In the genomic region with DNA sequence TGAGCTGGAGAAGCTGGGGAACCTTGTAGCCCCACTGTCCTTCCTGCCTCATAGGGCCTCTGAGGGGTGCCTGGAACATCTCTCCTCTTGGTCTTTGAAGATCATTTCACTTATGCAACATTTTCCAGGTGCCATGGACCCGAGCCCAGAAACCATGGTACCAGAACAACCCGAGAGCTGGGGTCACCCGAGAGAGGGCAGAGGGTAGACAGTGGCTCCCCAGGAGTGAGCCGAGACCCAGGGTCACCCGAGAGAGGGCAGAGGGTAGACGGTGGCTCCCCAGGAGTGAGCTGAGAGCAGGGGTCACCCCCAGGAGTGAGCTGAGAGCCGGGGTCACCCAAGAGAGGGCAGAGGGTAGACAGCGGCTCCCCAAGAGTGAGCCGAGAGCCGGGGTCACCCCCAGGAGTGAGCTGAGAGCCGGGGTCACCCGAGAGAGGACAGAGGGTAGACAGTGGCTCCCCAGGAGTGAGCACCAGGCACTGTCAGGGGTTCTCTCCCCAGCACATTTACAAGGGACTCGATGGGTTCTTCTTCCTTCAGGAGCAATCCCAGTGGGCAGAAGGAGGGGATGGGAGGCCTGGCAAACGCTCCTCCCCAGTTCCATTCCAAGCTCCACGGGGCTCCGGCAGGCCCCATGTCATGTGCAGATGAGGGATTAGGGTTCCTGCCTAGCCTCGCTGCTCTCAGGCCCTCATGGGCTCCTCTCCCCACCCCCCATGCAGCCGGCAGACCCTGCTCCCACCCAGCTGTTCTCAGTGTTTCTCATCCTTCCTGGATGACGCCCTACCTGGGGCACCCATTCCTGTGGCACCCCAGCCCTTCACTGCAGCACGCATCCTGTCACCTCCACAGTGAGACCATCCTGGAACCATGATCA, we compare ENCODE assay signal across 26 cellular contexts.
DNase-seq lines count a peak whose midpoint lies in the region; ATAC-seq, FAIRE-seq and TF ChIP-seq lines count a peak whose summit lies in the region.
"Had no signal": no experiment of that assay in that cellular context is flagged by ENCODE, and none has a peak within 500 bp of the region (broad histone marks: within the 10 kb centered on the region; RNA-seq: fewer than 3 reads in every experiment).

No MANE protein-coding gene starts in this region.

- no peak overlapping the region for H2AFZ ChIP-seq in astrocyte (ENCODE audit: low read depth, low read length)
- H2AFZ ChIP-seq: hepatocyte had no signal

- TF ChIP-seq CTCF in astrocyte (IDR thresholded peaks at IDR 0.05; ENCODE audit: insufficient read depth, low read depth, low read length) (no peak), upper lobe of right lung (IDR thresholded peaks at IDR 0.05) (no peak)
- TF ChIP-seq CTCF in activated CD8-positive, alpha-beta T cell treated with anti-CD3 and anti-CD28 coated beads for 36 hours (IDR thresholded peaks at IDR 0.05) = no peak

- H3K36me3 Mint-ChIP-seq in astrocyte (ENCODE audit: low read depth, unreplicated experiment) = peaks cover 2% of the 10 kb centered on the region
- no peaks in the 10 kb centered on the region for H3K36me3 Mint-ChIP-seq in activated CD8-positive, alpha-beta T cell treated with anti-CD3 and anti-CD28 coated beads for 36 hours (ENCODE audit: low read depth)
- H3K36me3 Mint-ChIP-seq: activated naive CD4-positive, alpha-beta T cell treated with anti-CD3 and anti-CD28 coated beads, Interleukin-2, amount 50 U/mL, for 72 hours had no signal

- H3K9me3 Mint-ChIP-seq in astrocyte (ENCODE audit: unreplicated experiment) = peaks cover 3% of the 10 kb centered on the region
- H3K9me3 Mint-ChIP-seq in activated CD8-positive, alpha-beta T cell treated with anti-CD3 and anti-CD28 coated beads for 36 hours = no peaks in the 10 kb centered on the region
- H3K9me3 Mint-ChIP-seq: nephron progenitor cell had no signal

- no peak for ATAC-seq in Right ventricle myocardium inferior
- ATAC-seq in upper lobe of right lung = peak; percentile 23
- ATAC-seq in HG02588 (IDR thresholded peaks at IDR 0.05; ENCODE audit: unreplicated experiment) = no peak
- ATAC-seq in activated CD8-positive, alpha-beta T cell treated with anti-CD3 and anti-CD28 coated beads for 36 hours = no peak
- ATAC-seq: gastroesophageal sphincter, K562, left lung, pancreas had no signal

- FAIRE-seq in astrocyte (lab: Jason Lieb, UNC) = no peak
- FAIRE-seq: GM18507, K562, pancreas had no signal

- peak; percentile 51 for DNase-seq in cardiac septum (ENCODE audit: low spot score)
- DNase-seq in Right ventricle myocardium inferior (ENCODE audit: missing footprints) = no peak
- DNase-seq in astrocyte (ENCODE audit: low read depth) = no peak
- peak; percentile 5 for DNase-seq in mucosa of gallbladder (ENCODE audit: low spot score)
- DNase-seq in upper lobe of right lung = peak; percentile 41
- no peak for DNase-seq in activated CD8-positive, alpha-beta T cell treated with anti-CD3 and anti-CD28 coated beads for 36 hours
- no peak for DNase-seq in KG1 (lab: John Stamatoyannopoulos, UW)
- DNase-seq: activated CD4-positive, alpha-beta T cell treated with anti-CD3 and anti-CD28 coated beads for 4 hours; HCEC 1CT; MG63; NCI-H2029 treated with DMSO at 0.1 percent for 48 hours; NCI-H526; nephron progenitor cell; stimulated activated CD4-positive, alpha-beta T cell treated with anti-CD3 and anti-CD28 coated beads, Interleukin-2, amount 100 ng/mL, for 48 hours; trophoblast cell had no signal

- no peak overlapping the region for H3K4me2 ChIP-seq in astrocyte (ENCODE audit: low read length)
- H3K4me2 ChIP-seq: hepatocyte had no signal

- H3K27me3 Mint-ChIP-seq in astrocyte (ENCODE audit: low read depth, unreplicated experiment) = peaks cover 76% of the 10 kb centered on the region
- no peaks in the 10 kb centered on the region for H3K27me3 Mint-ChIP-seq in activated CD8-positive, alpha-beta T cell treated with anti-CD3 and anti-CD28 coated beads for 36 hours

- H3K4me3 Mint-ChIP-seq in astrocyte (ENCODE audit: unreplicated experiment) = no peak overlapping the region
- H3K4me3 Mint-ChIP-seq in activated CD8-positive, alpha-beta T cell treated with anti-CD3 and anti-CD28 coated beads for 36 hours = no peak overlapping the region
- H3K4me3 Mint-ChIP-seq: nephron progenitor cell had no signal

- H3K36me3 ChIP-seq in astrocyte (ENCODE audit: insufficient read depth, low read length) (no peaks in the 10 kb centered on the region), upper lobe of right lung (no peaks in the 10 kb centered on the region)
- H3K36me3 ChIP-seq: BLaER1, cardiac muscle cell, gastroesophageal sphincter, left lung, MG63, pancreas, right atrium auricular region had no signal

- peaks cover 6% of the 10 kb centered on the region for H3K4me1 Mint-ChIP-seq in astrocyte (ENCODE audit: low read depth, unreplicated experiment)
- H3K4me1 Mint-ChIP-seq in activated CD8-positive, alpha-beta T cell treated with anti-CD3 and anti-CD28 coated beads for 36 hours (ENCODE audit: low read depth) = peaks cover 25% of the 10 kb centered on the region

- no peak overlapping the region for H3K9ac ChIP-seq in astrocyte (ENCODE audit: low read length)
- H3K9ac ChIP-seq: BLaER1 had no signal

- POLR2A ChIA-PET in activated CD8-positive, alpha-beta T cell treated with anti-CD3 and anti-CD28 coated beads for 36 hours (lab: Charles Lee) = no interaction called here

- H3K27me3 ChIP-seq in astrocyte (ENCODE audit: insufficient read depth, low read length) (peaks cover 70% of the 10 kb centered on the region), upper lobe of right lung (peaks cover 24% of the 10 kb centered on the region)
- H3K27me3 ChIP-seq: cardiac muscle cell, hepatocyte, MG63, pancreas, right atrium auricular region had no signal

- H3K79me2 ChIP-seq in astrocyte (ENCODE audit: insufficient read depth, low read length) = no peaks in the 10 kb centered on the region
- H3K79me2 ChIP-seq: hepatocyte had no signal

- intact Hi-C loops in cardiac septum (cut with DNase I) = no loop called here
- intact Hi-C loops in Right ventricle myocardium inferior (cut with DNase I) = no loop called here
- intact Hi-C loops in upper lobe of right lung (cut with DNase I) = no loop called here
- intact Hi-C loops in activated CD8-positive, alpha-beta T cell treated with anti-CD3 and anti-CD28 coated beads for 36 hours (cut with micrococcal nuclease) = no loop called here

- H3K9me3 ChIP-seq in astrocyte (ENCODE audit: insufficient read depth, low read depth, low read length) (no peaks in the 10 kb centered on the region), upper lobe of right lung (no peaks in the 10 kb centered on the region)
- H3K9me3 ChIP-seq: gastroesophageal sphincter, left lung, MG63, pancreas, right atrium auricular region had no signal

- H3K4me3 ChIP-seq in astrocyte (ENCODE audit: insufficient read depth, low read depth, low read length) (no peak overlapping the region), upper lobe of right lung (no peak overlapping the region)
- H3K4me3 ChIP-seq: BLaER1, cardiac muscle cell, gastroesophageal sphincter, hepatocyte, K562, left lung, MG63, pancreas, right atrium auricular region had no signal

- H3K27ac ChIP-seq in astrocyte (ENCODE audit: low read depth, low read length) = no peak overlapping the region
- no peak overlapping the region for H3K27ac ChIP-seq in upper lobe of right lung
- H3K27ac ChIP-seq: BLaER1, cardiac muscle cell, gastroesophageal sphincter, hepatocyte, left lung, pancreas, right atrium auricular region had no signal

- CTCF ChIA-PET in activated CD8-positive, alpha-beta T cell treated with anti-CD3 and anti-CD28 coated beads for 36 hours (lab: Charles Lee) = no interaction called here

- peaks cover 6% of the 10 kb centered on the region for H4K20me1 ChIP-seq in astrocyte (ENCODE audit: insufficient read depth, low read length)
- H4K20me1 ChIP-seq: BLaER1 had no signal

- H3K27ac Mint-ChIP-seq in astrocyte (ENCODE audit: unreplicated experiment) = peak overlapping the region; percentile 34
- H3K27ac Mint-ChIP-seq in activated CD8-positive, alpha-beta T cell treated with anti-CD3 and anti-CD28 coated beads for 36 hours = no peak overlapping the region
- H3K27ac Mint-ChIP-seq: activated naive CD4-positive, alpha-beta T cell treated with anti-CD3 and anti-CD28 coated beads, Interleukin-2, amount 50 U/mL, for 72 hours; nephron progenitor cell had no signal

- H3K4me1 ChIP-seq in astrocyte (ENCODE audit: insufficient read depth, low read length) (peaks cover 8% of the 10 kb centered on the region), upper lobe of right lung (no peaks in the 10 kb centered on the region)
- H3K4me1 ChIP-seq: gastroesophageal sphincter, left lung, right atrium auricular region had no signal

Comparison
In these comparisons a context has a peak if more than half of its experiments do, and no peak if none do; other contexts are left out.
1. DNase-seq: peak in cardiac septum (single experiment), mucosa of gallbladder (single experiment) and upper lobe of right lung (single experiment); none in Right ventricle myocardium inferior (single experiment), astrocyte (single experiment), activated CD8-positive, alpha-beta T cell treated with anti-CD3 and anti-CD28 coated beads for 36 hours (single experiment) and KG1 (single experiment).